ENCODE assay signal across 1 cellular context in genomic region chr4:26936284-26937065, GRCh38.
TF ChIP-seq lines count a peak whose summit lies in the region.

No MANE protein-coding gene starts in this region.

TF ChIP-seq in HepG2, 621 proteins besides CTCF, POLR2A, EP300 and RAD21 (continued from another document and continues in another):
- TF ChIP-seq KDM1A (CRISPR knock-in tag; IDR thresholded peaks at IDR 0.05): no peak
- TF ChIP-seq, protein P1, sequence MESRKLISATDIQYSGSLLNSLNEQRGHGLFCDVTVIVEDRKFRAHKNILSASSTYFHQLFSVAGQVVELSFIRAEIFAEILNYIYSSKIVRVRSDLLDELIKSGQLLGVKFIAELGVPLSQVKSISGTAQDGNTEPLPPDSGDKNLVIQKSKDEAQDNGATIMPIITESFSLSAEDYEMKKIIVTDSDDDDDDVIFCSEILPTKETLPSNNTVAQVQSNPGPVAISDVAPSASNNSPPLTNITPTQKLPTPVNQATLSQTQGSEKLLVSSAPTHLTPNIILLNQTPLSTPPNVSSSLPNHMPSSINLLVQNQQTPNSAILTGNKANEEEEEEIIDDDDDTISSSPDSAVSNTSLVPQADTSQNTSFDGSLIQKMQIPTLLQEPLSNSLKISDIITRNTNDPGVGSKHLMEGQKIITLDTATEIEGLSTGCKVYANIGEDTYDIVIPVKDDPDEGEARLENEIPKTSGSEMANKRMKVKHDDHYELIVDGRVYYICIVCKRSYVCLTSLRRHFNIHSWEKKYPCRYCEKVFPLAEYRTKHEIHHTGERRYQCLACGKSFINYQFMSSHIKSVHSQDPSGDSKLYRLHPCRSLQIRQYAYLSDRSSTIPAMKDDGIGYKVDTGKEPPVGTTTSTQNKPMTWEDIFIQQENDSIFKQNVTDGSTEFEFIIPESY (CRISPR knock-in tag; IDR thresholded peaks at IDR 0.05): no peak
- no peak for TF ChIP-seq TP53 (CRISPR knock-in tag; conservative IDR thresholded peaks at IDR 0.05)
- peak; percentile 26; the same call in 1 of the 2 replicates for TF ChIP-seq TGIF2 (CRISPR knock-in tag; IDR thresholded peaks at IDR 0.05)
- peak; percentile 66; the same call in 1 of the 2 replicates for TF ChIP-seq SAP130 (CRISPR knock-in tag; IDR thresholded peaks at IDR 0.05; ENCODE audit: low read depth)
- 0 out of 2 replicates have a peak, but pooled peaks have one; percentile 29 for TF ChIP-seq RCOR2 (CRISPR knock-in tag; IDR thresholded peaks at IDR 0.05)
- no peak; the same call in 1 of the 2 replicates for TF ChIP-seq FOXO1 (CRISPR knock-in tag; IDR thresholded peaks at IDR 0.05)
- peak; percentile 95 for TF ChIP-seq ATF3 (CRISPR knock-in tag; IDR thresholded peaks at IDR 0.05)
- TF ChIP-seq DMAP1 (CRISPR knock-in tag; IDR thresholded peaks at IDR 0.05): 0 out of 2 replicates have a peak, but pooled peaks have one; percentile 28
- no peak for TF ChIP-seq SMARCC2 (IDR thresholded peaks at IDR 0.05)
- peak; percentile 28; the same call in 1 of the 2 replicates for TF ChIP-seq FOXA3 (CRISPR knock-in tag; IDR thresholded peaks at IDR 0.05)
- TF ChIP-seq NR2F1 (CRISPR knock-in tag; IDR thresholded peaks at IDR 0.05): peak; percentile 72 to 83
- TF ChIP-seq FOXK1 (CRISPR knock-in tag; IDR thresholded peaks at IDR 0.05; ENCODE audit: borderline replicate concordance, low read depth): peak; percentile 42; the same call in 1 of the 2 replicates
- no peak for TF ChIP-seq EEA1 (CRISPR knock-in tag; IDR thresholded peaks at IDR 0.05; ENCODE audit: borderline replicate concordance)
- TF ChIP-seq DPF2 (CRISPR knock-in tag; IDR thresholded peaks at IDR 0.05; ENCODE audit: borderline replicate concordance, low read depth): 0 out of 2 replicates have a peak, but pooled peaks have one; percentile 43
- TF ChIP-seq CERS6 (CRISPR knock-in tag; IDR thresholded peaks at IDR 0.05): no peak
- TF ChIP-seq, protein P2, sequence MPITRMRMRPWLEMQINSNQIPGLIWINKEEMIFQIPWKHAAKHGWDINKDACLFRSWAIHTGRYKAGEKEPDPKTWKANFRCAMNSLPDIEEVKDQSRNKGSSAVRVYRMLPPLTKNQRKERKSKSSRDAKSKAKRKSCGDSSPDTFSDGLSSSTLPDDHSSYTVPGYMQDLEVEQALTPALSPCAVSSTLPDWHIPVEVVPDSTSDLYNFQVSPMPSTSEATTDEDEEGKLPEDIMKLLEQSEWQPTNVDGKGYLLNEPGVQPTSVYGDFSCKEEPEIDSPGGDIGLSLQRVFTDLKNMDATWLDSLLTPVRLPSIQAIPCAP (CRISPR knock-in tag; IDR thresholded peaks at IDR 0.05; ENCODE audit: low read depth): no peak
- peak; percentile 83 for TF ChIP-seq RARA (CRISPR knock-in tag; IDR thresholded peaks at IDR 0.05)
- TF ChIP-seq ERF (CRISPR knock-in tag; IDR thresholded peaks at IDR 0.05): peak; percentile 50; the same call in 1 of the 2 replicates
- TF ChIP-seq, protein P3, sequence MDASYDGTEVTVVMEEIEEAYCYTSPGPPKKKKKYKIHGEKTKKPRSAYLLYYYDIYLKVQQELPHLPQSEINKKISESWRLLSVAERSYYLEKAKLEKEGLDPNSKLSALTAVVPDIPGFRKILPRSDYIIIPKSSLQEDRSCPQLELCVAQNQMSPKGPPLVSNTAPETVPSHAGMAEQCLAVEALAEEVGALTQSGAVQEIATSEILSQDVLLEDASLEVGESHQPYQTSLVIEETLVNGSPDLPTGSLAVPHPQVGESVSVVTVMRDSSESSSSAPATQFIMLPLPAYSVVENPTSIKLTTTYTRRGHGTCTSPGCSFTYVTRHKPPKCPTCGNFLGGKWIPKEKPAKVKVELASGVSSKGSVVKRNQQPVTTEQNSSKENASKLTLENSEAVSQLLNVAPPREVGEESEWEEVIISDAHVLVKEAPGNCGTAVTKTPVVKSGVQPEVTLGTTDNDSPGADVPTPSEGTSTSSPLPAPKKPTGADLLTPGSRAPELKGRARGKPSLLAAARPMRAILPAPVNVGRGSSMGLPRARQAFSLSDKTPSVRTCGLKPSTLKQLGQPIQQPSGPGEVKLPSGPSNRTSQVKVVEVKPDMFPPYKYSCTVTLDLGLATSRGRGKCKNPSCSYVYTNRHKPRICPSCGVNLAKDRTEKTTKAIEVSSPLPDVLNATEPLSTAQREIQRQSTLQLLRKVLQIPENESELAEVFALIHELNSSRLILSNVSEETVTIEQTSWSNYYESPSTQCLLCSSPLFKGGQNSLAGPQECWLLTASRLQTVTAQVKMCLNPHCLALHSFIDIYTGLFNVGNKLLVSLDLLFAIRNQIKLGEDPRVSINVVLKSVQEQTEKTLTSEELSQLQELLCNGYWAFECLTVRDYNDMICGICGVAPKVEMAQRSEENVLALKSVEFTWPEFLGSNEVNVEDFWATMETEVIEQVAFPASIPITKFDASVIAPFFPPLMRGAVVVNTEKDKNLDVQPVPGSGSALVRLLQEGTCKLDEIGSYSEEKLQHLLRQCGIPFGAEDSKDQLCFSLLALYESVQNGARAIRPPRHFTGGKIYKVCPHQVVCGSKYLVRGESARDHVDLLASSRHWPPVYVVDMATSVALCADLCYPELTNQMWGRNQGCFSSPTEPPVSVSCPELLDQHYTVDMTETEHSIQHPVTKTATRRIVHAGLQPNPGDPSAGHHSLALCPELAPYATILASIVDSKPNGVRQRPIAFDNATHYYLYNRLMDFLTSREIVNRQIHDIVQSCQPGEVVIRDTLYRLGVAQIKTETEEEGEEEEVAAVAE (CRISPR knock-in tag; IDR thresholded peaks at IDR 0.05; ENCODE audit: borderline replicate concordance): no peak
- peak; percentile 93 for TF ChIP-seq JUND (CRISPR knock-in tag; IDR thresholded peaks at IDR 0.05)
- no peak for TF ChIP-seq HIVEP1 (CRISPR knock-in tag; IDR thresholded peaks at IDR 0.05)
- TF ChIP-seq PHF8 (CRISPR knock-in tag; IDR thresholded peaks at IDR 0.05): no peak
- peak; percentile 72 for TF ChIP-seq POGZ (CRISPR knock-in tag; IDR thresholded peaks at IDR 0.05)
- no peak for TF ChIP-seq ZNF546 (CRISPR knock-in tag; conservative IDR thresholded peaks at IDR 0.05)
- TF ChIP-seq MIER3 (CRISPR knock-in tag; IDR thresholded peaks at IDR 0.05; ENCODE audit: borderline replicate concordance): peak; percentile 33; the same call in 1 of the 2 replicates
- TF ChIP-seq GATAD1 (CRISPR knock-in tag; IDR thresholded peaks at IDR 0.05): peak; percentile 15; the same call in 1 of the 2 replicates
- TF ChIP-seq RXRB (CRISPR knock-in tag; IDR thresholded peaks at IDR 0.05; ENCODE audit: borderline replicate concordance): peak; percentile 57; the same call in 1 of the 2 replicates
- TF ChIP-seq, protein P4, sequence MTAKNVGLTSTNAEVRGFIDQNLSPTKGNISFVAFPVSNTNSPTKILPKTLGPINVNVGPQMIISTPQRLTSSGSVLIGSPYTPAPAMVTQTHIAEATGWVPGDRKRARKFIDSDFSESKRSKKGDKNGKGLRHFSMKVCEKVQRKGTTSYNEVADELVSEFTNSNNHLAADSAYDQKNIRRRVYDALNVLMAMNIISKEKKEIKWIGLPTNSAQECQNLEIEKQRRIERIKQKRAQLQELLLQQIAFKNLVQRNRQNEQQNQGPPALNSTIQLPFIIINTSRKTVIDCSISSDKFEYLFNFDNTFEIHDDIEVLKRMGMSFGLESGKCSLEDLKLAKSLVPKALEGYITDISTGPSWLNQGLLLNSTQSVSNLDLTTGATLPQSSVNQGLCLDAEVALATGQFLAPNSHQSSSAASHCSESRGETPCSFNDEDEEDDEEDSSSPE (CRISPR knock-in tag; IDR thresholded peaks at IDR 0.05): no peak
- peak; percentile 48; the same call in 1 of the 2 replicates for TF ChIP-seq MAX (IDR thresholded peaks at IDR 0.05)
- TF ChIP-seq ZNF296 (CRISPR knock-in tag; conservative IDR thresholded peaks at IDR 0.05): no peak
- TF ChIP-seq IKZF1 (IDR thresholded peaks at IDR 0.05): no peak
- TF ChIP-seq ZNF383 (CRISPR knock-in tag; IDR thresholded peaks at IDR 0.05; ENCODE audit: borderline replicate concordance): no peak
- no peak for TF ChIP-seq RARG (CRISPR knock-in tag; IDR thresholded peaks at IDR 0.05; ENCODE audit: low read depth)
- TF ChIP-seq FOSL2 (CRISPR knock-in tag; IDR thresholded peaks at IDR 0.05): peak; percentile 98
- no peak for TF ChIP-seq TCF12 (IDR thresholded peaks at IDR 0.05)
- no peak for TF ChIP-seq TCF12 (CRISPR knock-in tag; IDR thresholded peaks at IDR 0.05)
- TF ChIP-seq, protein P5, sequence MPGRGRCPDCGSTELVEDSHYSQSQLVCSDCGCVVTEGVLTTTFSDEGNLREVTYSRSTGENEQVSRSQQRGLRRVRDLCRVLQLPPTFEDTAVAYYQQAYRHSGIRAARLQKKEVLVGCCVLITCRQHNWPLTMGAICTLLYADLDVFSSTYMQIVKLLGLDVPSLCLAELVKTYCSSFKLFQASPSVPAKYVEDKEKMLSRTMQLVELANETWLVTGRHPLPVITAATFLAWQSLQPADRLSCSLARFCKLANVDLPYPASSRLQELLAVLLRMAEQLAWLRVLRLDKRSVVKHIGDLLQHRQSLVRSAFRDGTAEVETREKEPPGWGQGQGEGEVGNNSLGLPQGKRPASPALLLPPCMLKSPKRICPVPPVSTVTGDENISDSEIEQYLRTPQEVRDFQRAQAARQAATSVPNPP (CRISPR knock-in tag; IDR thresholded peaks at IDR 0.05): no peak
- TF ChIP-seq PHF20 (CRISPR knock-in tag; IDR thresholded peaks at IDR 0.05): no peak
- TF ChIP-seq ATF7-NPFF (CRISPR knock-in tag; IDR thresholded peaks at IDR 0.05; ENCODE audit: low read depth): no peak
- TF ChIP-seq ZNF563 (CRISPR knock-in tag; IDR thresholded peaks at IDR 0.05): peak; percentile 49; the same call in 1 of the 2 replicates
- TF ChIP-seq THYN1 (CRISPR knock-in tag; IDR thresholded peaks at IDR 0.05; ENCODE audit: borderline replicate concordance, low read depth): no peak
- TF ChIP-seq ZFYVE20 (CRISPR knock-in tag; IDR thresholded peaks at IDR 0.05; ENCODE audit: borderline replicate concordance, low read depth): no peak
- TF ChIP-seq, protein P6, sequence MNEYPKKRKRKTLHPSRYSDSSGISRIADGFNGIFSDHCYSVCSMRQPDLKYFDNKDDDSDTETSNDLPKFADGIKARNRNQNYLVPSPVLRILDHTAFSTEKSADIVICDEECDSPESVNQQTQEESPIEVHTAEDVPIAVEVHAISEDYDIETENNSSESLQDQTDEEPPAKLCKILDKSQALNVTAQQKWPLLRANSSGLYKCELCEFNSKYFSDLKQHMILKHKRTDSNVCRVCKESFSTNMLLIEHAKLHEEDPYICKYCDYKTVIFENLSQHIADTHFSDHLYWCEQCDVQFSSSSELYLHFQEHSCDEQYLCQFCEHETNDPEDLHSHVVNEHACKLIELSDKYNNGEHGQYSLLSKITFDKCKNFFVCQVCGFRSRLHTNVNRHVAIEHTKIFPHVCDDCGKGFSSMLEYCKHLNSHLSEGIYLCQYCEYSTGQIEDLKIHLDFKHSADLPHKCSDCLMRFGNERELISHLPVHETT (CRISPR knock-in tag; conservative IDR thresholded peaks at IDR 0.05): no peak
- no peak for TF ChIP-seq NR2F2 (IDR thresholded peaks at IDR 0.05; ENCODE audit: borderline replicate concordance, low read depth)
- TF ChIP-seq NR2F6 (IDR thresholded peaks at IDR 0.05): 0 out of 2 replicates have a peak, but pooled peaks have one; percentile 45
- TF ChIP-seq NR2F6 (CRISPR knock-in tag; IDR thresholded peaks at IDR 0.05): peak; percentile 91
- TF ChIP-seq ZNF414 (CRISPR knock-in tag; IDR thresholded peaks at IDR 0.05): no peak
- TF ChIP-seq GABPB1 (CRISPR knock-in tag; IDR thresholded peaks at IDR 0.05): 0 out of 2 replicates have a peak, but pooled peaks have one; percentile 14
